24 cellular contexts compared by ENCODE assay signal in genomic region chr5:65952259-65952658, GRCh38.
"Had no signal": no experiment of that assay in that cellular context is flagged by ENCODE, and none has a peak within 500 bp of the region (broad histone marks: within the 10 kb centered on the region; RNA-seq: fewer than 3 reads in every experiment).

No MANE protein-coding gene starts in this region.

- H3K36me3 ChIP-seq: ascending aorta, brain microvascular endothelial cell, thoracic aorta, uterus, WERI-Rb-1 had no signal

- H3K9me3 ChIP-seq: ascending aorta, thoracic aorta, uterus had no signal

- H3K9ac ChIP-seq: parathyroid adenoma had no signal

- H3K27ac ChIP-seq: ascending aorta, brain microvascular endothelial cell, hepatocyte, parathyroid adenoma, thoracic aorta, uterus, WERI-Rb-1 had no signal

- H3K27me3 ChIP-seq: ascending aorta, brain microvascular endothelial cell, hepatocyte, uterus had no signal

- H3K4me2 ChIP-seq: hepatocyte had no signal

- DNase-seq: activated CD4-positive, alpha-beta T cell treated with anti-CD3 and anti-CD28 coated beads for 48 hours; activated CD4-positive, alpha-beta T cell treated with anti-CD3 and anti-CD28 coated beads, Interleukin-2, amount 50 U/mL, for 48 hours; activated CD8-positive, alpha-beta memory T cell treated with anti-CD3 and anti-CD28 coated beads for 24 hours; activated effector memory CD4-positive, alpha-beta T cell treated with Interleukin-2 at 50 U/mL for 16 hours; activated naive CD4-positive, alpha-beta T cell treated with Interleukin-2 at 50 U/mL for 16 hours; activated naive CD8-positive, alpha-beta T cell treated with anti-CD3 and anti-CD28 coated beads, Interleukin-2, amount 10 ng/mL, durations not matched to agents 7 days and 5 days; brain microvascular endothelial cell; cortex of kidney; islet precursor cell; midbrain; naive thymus-derived CD8-positive, alpha-beta T cell; small intestine; stimulated activated CD4-positive, alpha-beta T cell treated with anti-CD3 and anti-CD28 coated beads, Interleukin-4, amount 100 ng/mL, for 24 hours; T-helper 1 cell; uterus; WERI-Rb-1 had no signal

- FAIRE-seq: endothelial cell of umbilical vein, small intestine had no signal

- H3K4me1 ChIP-seq: parathyroid adenoma, uterus had no signal

- ATAC-seq: activated CD4-positive, CD25-positive, alpha-beta regulatory T cell treated with anti-CD3 and anti-CD28 coated beads, Interleukin-2, amount 50 U/mL, for 24 hours; naive thymus-derived CD8-positive, alpha-beta T cell; sciatic nerve; stimulated activated effector memory CD8-positive, alpha-beta T cell treated with anti-CD3 and anti-CD28 coated beads, Interleukin-12 subunit alpha, Interleukin-12 subunit beta, amount 100 ng/mL, for 72 hours had no signal

- H3K4me3 ChIP-seq: ascending aorta, hepatocyte, thoracic aorta, uterus had no signal

- H2AFZ ChIP-seq: hepatocyte, parathyroid adenoma had no signal
